ENCODE assay signal across 8 cellular contexts in genomic region chr17:2712300-2713043, GRCh38. TPM values are rescaled to one million over a fixed set of nuclear protein-coding genes. Genes with fewer than 3 reads are reported as not detected.
DNase-seq lines count a peak whose midpoint lies in the region; ATAC-seq lines count a peak whose summit lies in the region.

No MANE protein-coding gene starts in this region.

- no peaks in the 10 kb centered on the region for H3K36me3 ChIP-seq in iPS-20b (ENCODE audit: insufficient read depth, low read depth, low read length)
- H3K36me3 ChIP-seq in subcutaneous abdominal adipose tissue (ENCODE audit: control insufficient read depth in 5 of 5, insufficient read depth in 5 of 5, low read length in 5 of 5), result no peaks in the 10 kb centered on the region

- peak overlapping the region; percentile 90 for H3K4me3 Mint-ChIP-seq in activated CD4-positive, alpha-beta T cell treated with anti-CD3 and anti-CD28 coated beads, Interleukin-2, amount 10 ng/mL, durations not matched to agents 24 days and 14 days
- peak overlapping the region; percentile 86 for H3K4me3 Mint-ChIP-seq in activated naive CD8-positive, alpha-beta T cell

- no peaks in the 10 kb centered on the region for H3K9me3 ChIP-seq in iPS-20b (ENCODE audit: insufficient read depth, low read depth, low read length)
- H3K9me3 ChIP-seq in subcutaneous abdominal adipose tissue (ENCODE audit: control insufficient read depth in 5 of 5, low read length in 5 of 5), result no peaks in the 10 kb centered on the region

- H3K27me3 Mint-ChIP-seq in activated CD4-positive, alpha-beta T cell treated with anti-CD3 and anti-CD28 coated beads, Interleukin-2, amount 10 ng/mL, durations not matched to agents 24 days and 14 days, result no peaks in the 10 kb centered on the region
- H3K27me3 Mint-ChIP-seq in activated naive CD8-positive, alpha-beta T cell, result no peaks in the 10 kb centered on the region

- H3K9ac ChIP-seq in iPS-20b (ENCODE audit: low read depth, low read length) (peak overlapping the region; percentile 51; the same call in 1 of the 2 replicates), subcutaneous abdominal adipose tissue (ENCODE audit: low read length in 5 of 5) (peak overlapping the region; percentile 26 to 89 (median 72))

- DNase-seq in activated CD4-positive, alpha-beta T cell treated with anti-CD3 and anti-CD28 coated beads, Interleukin-2, amount 10 ng/mL, durations not matched to agents 24 days and 14 days, result no peak
- DNase-seq in activated CD4-positive, alpha-beta T cell treated with anti-CD3 and anti-CD28 coated beads, Interleukin-2, amount 50 U/mL, for 48 hours, result no peak
- DNase-seq in NCI-H1105 treated with DMSO at 0.1 percent for 48 hours (lab: John Stamatoyannopoulos, UW) (no peak), H4 (ENCODE audit: low spot score) (no peak)

- no peak for ATAC-seq in GM21717 (IDR thresholded peaks at IDR 0.05; ENCODE audit: unreplicated experiment)

- H3K27me3 ChIP-seq in iPS-20b (ENCODE audit: insufficient read depth, low read length) (peaks cover 25% of the 10 kb centered on the region), subcutaneous abdominal adipose tissue (ENCODE audit: control insufficient read depth in 5 of 5, insufficient read depth in 4 of 5, low read length in 5 of 5) (no peaks in the 10 kb centered on the region)

- peak overlapping the region; percentile 92 for H3K27ac Mint-ChIP-seq in activated CD4-positive, alpha-beta T cell treated with anti-CD3 and anti-CD28 coated beads, Interleukin-2, amount 10 ng/mL, durations not matched to agents 24 days and 14 days
- peak overlapping the region; percentile 80 for H3K27ac Mint-ChIP-seq in activated naive CD8-positive, alpha-beta T cell

- peaks cover 11% of the 10 kb centered on the region for H3K36me3 Mint-ChIP-seq in activated CD4-positive, alpha-beta T cell treated with anti-CD3 and anti-CD28 coated beads, Interleukin-2, amount 10 ng/mL, durations not matched to agents 24 days and 14 days (ENCODE audit: low read depth)
- no peaks in the 10 kb centered on the region for H3K36me3 Mint-ChIP-seq in activated naive CD8-positive, alpha-beta T cell

- intact Hi-C loops in activated CD4-positive, alpha-beta T cell treated with anti-CD3 and anti-CD28 coated beads, Interleukin-2, amount 10 ng/mL, durations not matched to agents 24 days and 14 days (cut with micrococcal nuclease), result no loop called here

- H3K4me3 ChIP-seq in iPS-20b (ENCODE audit: low read length), result peak overlapping the region; percentile 77
- peak overlapping the region; percentile 60 to 90 (median 82) for H3K4me3 ChIP-seq in subcutaneous abdominal adipose tissue (ENCODE audit: low read depth in 1 of 5, low read length in 5 of 5)

- no peaks in the 10 kb centered on the region for H3K9me3 Mint-ChIP-seq in activated CD4-positive, alpha-beta T cell treated with anti-CD3 and anti-CD28 coated beads, Interleukin-2, amount 10 ng/mL, durations not matched to agents 24 days and 14 days
- no peaks in the 10 kb centered on the region for H3K9me3 Mint-ChIP-seq in activated naive CD8-positive, alpha-beta T cell (ENCODE audit: low read depth)

- H3K4me1 Mint-ChIP-seq in activated CD4-positive, alpha-beta T cell treated with anti-CD3 and anti-CD28 coated beads, Interleukin-2, amount 10 ng/mL, durations not matched to agents 24 days and 14 days, result peaks cover 35% of the 10 kb centered on the region
- H3K4me1 Mint-ChIP-seq in activated naive CD8-positive, alpha-beta T cell (ENCODE audit: low read depth), result peaks cover 33% of the 10 kb centered on the region

- peaks cover 20% of the 10 kb centered on the region for H3K4me1 ChIP-seq in iPS-20b (ENCODE audit: insufficient read depth, low read length)
- H3K4me1 ChIP-seq in subcutaneous abdominal adipose tissue (ENCODE audit: control insufficient read depth in 5 of 5, insufficient read depth in 5 of 5, low read length in 5 of 5), result peaks cover 14 to 48% (median 47%) of the 10 kb centered on the region in 5 donors

- no peak overlapping the region for H3K27ac ChIP-seq in iPS-20b (ENCODE audit: low read length)
- peak overlapping the region; percentile 78 for H3K27ac ChIP-seq in subcutaneous abdominal adipose tissue (ENCODE audit: low read depth, low read length)

RNA-seq across cellular contexts. Expression of gene CLUH, which starts 0.9 kb away (rescaled TPM):
- 178 and 193 TPM in 2 replicates for total RNA-seq in activated CD4-positive, alpha-beta T cell treated with anti-CD3 and anti-CD28 coated beads, Interleukin-2, amount 10 ng/mL, durations not matched to agents 24 days and 14 days
- total RNA-seq in H4 (2014; rRNA removed; shearing (Covaris generic)), result 11.4 and 14.4 TPM in 2 replicates

RNA-seq across cellular contexts. Expression of gene CCDC92B, which starts 37.0 kb away (rescaled TPM):
- total RNA-seq in activated CD4-positive, alpha-beta T cell treated with anti-CD3 and anti-CD28 coated beads, Interleukin-2, amount 10 ng/mL, durations not matched to agents 24 days and 14 days, result 0.14 TPM in 2 replicates
- not detected in 2 replicates for total RNA-seq in H4 (2014; rRNA removed; shearing (Covaris generic))

Comparison
In these comparisons a context has a peak if more than half of its experiments do, and no peak if none do; other contexts are left out.
1. RNA of gene CLUH, which starts 0.9 kb away (total RNA-seq): 178 to 193 TPM in activated CD4-positive, alpha-beta T cell treated with anti-CD3 and anti-CD28 coated beads, Interleukin-2, amount 10 ng/mL, durations not matched to agents 24 days and 14 days; 11.4 to 14.4 TPM in H4; every median in the first group is over 10 times any median in the second.